In the genomic region with DNA sequence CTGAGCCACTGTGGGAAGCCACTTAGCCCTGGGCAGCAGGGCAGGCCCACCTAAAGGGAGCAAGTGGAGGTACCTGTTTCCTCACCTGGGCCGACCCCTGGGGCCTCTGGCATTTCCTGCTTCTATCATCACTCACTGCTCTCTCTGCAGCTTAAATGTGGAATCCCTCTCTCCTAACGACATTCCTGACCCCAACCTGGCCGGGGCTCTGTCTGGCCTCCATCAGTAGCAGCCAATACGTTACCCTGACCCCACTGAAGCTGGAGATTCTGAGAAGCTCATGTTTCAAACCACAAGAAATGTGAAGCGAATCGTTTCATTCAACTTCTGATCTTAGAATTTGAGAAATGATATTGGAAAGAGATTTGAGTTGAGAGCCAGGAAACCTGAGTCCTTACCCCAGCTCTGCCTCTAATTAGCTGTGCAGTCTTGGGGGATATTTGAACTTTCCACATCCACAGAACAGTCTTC, we compare ENCODE assay signal across 1 cellular context.
TF ChIP-seq lines count a peak whose summit lies in the region.

No MANE protein-coding gene starts in this region.

TF ChIP-seq in GM23338, 12 proteins besides CTCF, POLR2A, EP300 and RAD21 (continued from another document):
- TF ChIP-seq, protein P1, sequence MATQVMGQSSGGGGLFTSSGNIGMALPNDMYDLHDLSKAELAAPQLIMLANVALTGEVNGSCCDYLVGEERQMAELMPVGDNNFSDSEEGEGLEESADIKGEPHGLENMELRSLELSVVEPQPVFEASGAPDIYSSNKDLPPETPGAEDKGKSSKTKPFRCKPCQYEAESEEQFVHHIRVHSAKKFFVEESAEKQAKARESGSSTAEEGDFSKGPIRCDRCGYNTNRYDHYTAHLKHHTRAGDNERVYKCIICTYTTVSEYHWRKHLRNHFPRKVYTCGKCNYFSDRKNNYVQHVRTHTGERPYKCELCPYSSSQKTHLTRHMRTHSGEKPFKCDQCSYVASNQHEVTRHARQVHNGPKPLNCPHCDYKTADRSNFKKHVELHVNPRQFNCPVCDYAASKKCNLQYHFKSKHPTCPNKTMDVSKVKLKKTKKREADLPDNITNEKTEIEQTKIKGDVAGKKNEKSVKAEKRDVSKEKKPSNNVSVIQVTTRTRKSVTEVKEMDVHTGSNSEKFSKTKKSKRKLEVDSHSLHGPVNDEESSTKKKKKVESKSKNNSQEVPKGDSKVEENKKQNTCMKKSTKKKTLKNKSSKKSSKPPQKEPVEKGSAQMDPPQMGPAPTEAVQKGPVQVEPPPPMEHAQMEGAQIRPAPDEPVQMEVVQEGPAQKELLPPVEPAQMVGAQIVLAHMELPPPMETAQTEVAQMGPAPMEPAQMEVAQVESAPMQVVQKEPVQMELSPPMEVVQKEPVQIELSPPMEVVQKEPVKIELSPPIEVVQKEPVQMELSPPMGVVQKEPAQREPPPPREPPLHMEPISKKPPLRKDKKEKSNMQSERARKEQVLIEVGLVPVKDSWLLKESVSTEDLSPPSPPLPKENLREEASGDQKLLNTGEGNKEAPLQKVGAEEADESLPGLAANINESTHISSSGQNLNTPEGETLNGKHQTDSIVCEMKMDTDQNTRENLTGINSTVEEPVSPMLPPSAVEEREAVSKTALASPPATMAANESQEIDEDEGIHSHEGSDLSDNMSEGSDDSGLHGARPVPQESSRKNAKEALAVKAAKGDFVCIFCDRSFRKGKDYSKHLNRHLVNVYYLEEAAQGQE (IDR thresholded peaks at IDR 0.05; ENCODE audit: unreplicated experiment), result no peak
- TF ChIP-seq, protein P2, sequence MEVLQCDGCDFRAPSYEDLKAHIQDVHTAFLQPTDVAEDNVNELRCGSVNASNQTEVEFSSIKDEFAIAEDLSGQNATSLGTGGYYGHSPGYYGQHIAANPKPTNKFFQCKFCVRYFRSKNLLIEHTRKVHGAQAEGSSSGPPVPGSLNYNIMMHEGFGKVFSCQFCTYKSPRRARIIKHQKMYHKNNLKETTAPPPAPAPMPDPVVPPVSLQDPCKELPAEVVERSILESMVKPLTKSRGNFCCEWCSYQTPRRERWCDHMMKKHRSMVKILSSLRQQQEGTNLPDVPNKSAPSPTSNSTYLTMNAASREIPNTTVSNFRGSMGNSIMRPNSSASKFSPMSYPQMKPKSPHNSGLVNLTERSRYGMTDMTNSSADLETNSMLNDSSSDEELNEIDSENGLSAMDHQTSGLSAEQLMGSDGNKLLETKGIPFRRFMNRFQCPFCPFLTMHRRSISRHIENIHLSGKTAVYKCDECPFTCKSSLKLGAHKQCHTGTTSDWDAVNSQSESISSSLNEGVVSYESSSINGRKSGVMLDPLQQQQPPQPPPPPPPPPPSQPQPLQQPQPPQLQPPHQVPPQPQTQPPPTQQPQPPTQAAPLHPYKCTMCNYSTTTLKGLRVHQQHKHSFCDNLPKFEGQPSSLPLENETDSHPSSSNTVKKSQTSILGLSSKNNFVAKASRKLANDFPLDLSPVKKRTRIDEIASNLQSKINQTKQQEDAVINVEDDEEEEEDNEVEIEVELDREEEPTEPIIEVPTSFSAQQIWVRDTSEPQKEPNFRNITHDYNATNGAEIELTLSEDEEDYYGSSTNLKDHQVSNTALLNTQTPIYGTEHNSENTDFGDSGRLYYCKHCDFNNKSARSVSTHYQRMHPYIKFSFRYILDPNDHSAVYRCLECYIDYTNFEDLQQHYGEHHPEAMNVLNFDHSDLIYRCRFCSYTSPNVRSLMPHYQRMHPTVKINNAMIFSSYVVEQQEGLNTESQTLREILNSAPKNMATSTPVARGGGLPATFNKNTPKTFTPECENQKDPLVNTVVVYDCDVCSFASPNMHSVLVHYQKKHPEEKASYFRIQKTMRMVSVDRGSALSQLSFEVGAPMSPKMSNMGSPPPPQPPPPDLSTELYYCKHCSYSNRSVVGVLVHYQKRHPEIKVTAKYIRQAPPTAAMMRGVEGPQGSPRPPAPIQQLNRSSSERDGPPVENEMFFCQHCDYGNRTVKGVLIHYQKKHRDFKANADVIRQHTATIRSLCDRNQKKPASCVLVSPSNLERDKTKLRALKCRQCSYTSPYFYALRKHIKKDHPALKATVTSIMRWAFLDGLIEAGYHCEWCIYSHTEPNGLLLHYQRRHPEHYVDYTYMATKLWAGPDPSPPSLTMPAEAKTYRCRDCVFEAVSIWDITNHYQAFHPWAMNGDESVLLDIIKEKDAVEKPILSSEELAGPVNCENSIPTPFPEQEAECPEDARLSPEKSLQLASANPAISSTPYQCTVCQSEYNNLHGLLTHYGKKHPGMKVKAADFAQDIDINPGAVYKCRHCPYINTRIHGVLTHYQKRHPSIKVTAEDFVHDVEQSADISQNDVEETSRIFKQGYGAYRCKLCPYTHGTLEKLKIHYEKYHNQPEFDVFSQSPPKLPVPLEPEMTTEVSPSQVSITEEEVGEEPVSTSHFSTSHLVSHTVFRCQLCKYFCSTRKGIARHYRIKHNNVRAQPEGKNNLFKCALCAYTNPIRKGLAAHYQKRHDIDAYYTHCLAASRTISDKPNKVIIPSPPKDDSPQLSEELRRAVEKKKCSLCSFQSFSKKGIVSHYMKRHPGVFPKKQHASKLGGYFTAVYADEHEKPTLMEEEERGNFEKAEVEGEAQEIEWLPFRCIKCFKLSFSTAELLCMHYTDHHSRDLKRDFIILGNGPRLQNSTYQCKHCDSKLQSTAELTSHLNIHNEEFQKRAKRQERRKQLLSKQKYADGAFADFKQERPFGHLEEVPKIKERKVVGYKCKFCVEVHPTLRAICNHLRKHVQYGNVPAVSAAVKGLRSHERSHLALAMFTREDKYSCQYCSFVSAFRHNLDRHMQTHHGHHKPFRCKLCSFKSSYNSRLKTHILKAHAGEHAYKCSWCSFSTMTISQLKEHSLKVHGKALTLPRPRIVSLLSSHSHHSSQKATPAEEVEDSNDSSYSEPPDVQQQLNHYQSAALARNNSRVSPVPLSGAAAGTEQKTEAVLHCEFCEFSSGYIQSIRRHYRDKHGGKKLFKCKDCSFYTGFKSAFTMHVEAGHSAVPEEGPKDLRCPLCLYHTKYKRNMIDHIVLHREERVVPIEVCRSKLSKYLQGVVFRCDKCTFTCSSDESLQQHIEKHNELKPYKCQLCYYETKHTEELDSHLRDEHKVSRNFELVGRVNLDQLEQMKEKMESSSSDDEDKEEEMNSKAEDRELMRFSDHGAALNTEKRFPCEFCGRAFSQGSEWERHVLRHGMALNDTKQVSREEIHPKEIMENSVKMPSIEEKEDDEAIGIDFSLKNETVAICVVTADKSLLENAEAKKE (CRISPR knock-in tag; IDR thresholded peaks at IDR 0.05), result peak; percentile 79
- TF ChIP-seq EZH2phosphoT487 (IDR thresholded peaks at IDR 0.05; ENCODE audit: unreplicated experiment) (no peak), ZNF114 (CRISPR knock-in tag; IDR thresholded peaks at IDR 0.05) (no peak)
